Comparison of ENCODE assay signal across 1 cellular context in the genomic region with DNA sequence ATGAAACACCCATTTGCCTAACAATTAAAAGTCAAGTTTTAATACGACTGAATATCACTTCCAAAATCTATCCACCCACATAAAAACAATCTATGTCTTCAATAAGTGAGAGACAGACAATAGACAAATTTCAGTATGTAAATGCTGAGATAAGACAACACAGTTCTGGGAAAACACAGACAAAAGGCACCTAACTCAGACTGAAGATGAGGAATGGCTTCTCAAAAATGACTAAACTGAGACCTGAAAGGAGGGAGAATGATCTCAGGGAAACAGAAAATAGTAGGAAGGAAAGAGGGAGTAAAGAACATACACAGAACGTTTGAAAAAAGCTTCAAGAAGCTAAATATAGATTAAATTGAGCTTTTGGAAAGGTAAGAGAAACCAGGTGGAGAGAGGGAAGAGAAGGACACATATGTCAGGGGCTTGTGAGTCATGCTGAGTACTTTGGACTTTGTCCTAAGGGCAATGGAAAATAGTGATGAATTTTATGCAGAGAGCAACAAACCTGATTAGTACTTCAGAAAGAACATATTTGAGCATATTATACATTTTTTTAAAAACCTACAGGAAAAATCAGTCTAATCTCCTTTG.
TF ChIP-seq lines count a peak whose summit lies in the region.

No MANE protein-coding gene starts in this region.

TF ChIP-seq in HepG2, 621 proteins besides CTCF, POLR2A, EP300 and RAD21 (continued from another document and continues in another):
- TF ChIP-seq, protein P1, sequence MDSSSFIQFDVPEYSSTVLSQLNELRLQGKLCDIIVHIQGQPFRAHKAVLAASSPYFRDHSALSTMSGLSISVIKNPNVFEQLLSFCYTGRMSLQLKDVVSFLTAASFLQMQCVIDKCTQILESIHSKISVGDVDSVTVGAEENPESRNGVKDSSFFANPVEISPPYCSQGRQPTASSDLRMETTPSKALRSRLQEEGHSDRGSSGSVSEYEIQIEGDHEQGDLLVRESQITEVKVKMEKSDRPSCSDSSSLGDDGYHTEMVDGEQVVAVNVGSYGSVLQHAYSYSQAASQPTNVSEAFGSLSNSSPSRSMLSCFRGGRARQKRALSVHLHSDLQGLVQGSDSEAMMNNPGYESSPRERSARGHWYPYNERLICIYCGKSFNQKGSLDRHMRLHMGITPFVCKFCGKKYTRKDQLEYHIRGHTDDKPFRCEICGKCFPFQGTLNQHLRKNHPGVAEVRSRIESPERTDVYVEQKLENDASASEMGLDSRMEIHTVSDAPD (CRISPR knock-in tag; IDR thresholded peaks at IDR 0.05): no peak
- no peak for TF ChIP-seq ZNF572 (CRISPR knock-in tag; IDR thresholded peaks at IDR 0.05)
- TF ChIP-seq, protein P2, sequence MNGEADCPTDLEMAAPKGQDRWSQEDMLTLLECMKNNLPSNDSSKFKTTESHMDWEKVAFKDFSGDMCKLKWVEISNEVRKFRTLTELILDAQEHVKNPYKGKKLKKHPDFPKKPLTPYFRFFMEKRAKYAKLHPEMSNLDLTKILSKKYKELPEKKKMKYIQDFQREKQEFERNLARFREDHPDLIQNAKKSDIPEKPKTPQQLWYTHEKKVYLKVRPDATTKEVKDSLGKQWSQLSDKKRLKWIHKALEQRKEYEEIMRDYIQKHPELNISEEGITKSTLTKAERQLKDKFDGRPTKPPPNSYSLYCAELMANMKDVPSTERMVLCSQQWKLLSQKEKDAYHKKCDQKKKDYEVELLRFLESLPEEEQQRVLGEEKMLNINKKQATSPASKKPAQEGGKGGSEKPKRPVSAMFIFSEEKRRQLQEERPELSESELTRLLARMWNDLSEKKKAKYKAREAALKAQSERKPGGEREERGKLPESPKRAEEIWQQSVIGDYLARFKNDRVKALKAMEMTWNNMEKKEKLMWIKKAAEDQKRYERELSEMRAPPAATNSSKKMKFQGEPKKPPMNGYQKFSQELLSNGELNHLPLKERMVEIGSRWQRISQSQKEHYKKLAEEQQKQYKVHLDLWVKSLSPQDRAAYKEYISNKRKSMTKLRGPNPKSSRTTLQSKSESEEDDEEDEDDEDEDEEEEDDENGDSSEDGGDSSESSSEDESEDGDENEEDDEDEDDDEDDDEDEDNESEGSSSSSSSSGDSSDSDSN (CRISPR knock-in tag; IDR thresholded peaks at IDR 0.05): no peak
- no peak for TF ChIP-seq MAZ (IDR thresholded peaks at IDR 0.05; ENCODE audit: borderline replicate concordance, low read depth, low read length)
- no peak for TF ChIP-seq MAZ (CRISPR knock-in tag; IDR thresholded peaks at IDR 0.05; ENCODE audit: low read depth)
- TF ChIP-seq ZNF841 (CRISPR knock-in tag; IDR thresholded peaks at IDR 0.05; ENCODE audit: borderline replicate concordance): no peak
- no peak for TF ChIP-seq REPIN1 (CRISPR knock-in tag; IDR thresholded peaks at IDR 0.05; ENCODE audit: borderline replicate concordance, low read depth)
- TF ChIP-seq ATF1 (CRISPR knock-in tag; IDR thresholded peaks at IDR 0.05): no peak
- TF ChIP-seq IRX3 (CRISPR knock-in tag; IDR thresholded peaks at IDR 0.05; ENCODE audit: borderline replicate concordance, low read depth): no peak
- TF ChIP-seq ZSCAN22 (CRISPR knock-in tag; IDR thresholded peaks at IDR 0.05): no peak
- TF ChIP-seq ZNF644 (CRISPR knock-in tag; IDR thresholded peaks at IDR 0.05; ENCODE audit: low read depth): 0 out of 2 replicates have a peak, but pooled peaks have one; percentile 10
- TF ChIP-seq, protein P3, sequence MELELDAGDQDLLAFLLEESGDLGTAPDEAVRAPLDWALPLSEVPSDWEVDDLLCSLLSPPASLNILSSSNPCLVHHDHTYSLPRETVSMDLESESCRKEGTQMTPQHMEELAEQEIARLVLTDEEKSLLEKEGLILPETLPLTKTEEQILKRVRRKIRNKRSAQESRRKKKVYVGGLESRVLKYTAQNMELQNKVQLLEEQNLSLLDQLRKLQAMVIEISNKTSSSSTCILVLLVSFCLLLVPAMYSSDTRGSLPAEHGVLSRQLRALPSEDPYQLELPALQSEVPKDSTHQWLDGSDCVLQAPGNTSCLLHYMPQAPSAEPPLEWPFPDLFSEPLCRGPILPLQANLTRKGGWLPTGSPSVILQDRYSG (CRISPR knock-in tag; IDR thresholded peaks at IDR 0.05): no peak
- TF ChIP-seq, protein P4, sequence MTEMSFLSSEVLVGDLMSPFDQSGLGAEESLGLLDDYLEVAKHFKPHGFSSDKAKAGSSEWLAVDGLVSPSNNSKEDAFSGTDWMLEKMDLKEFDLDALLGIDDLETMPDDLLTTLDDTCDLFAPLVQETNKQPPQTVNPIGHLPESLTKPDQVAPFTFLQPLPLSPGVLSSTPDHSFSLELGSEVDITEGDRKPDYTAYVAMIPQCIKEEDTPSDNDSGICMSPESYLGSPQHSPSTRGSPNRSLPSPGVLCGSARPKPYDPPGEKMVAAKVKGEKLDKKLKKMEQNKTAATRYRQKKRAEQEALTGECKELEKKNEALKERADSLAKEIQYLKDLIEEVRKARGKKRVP (CRISPR knock-in tag; IDR thresholded peaks at IDR 0.05): no peak
- peak; percentile 24; the same call in 1 of the 3 replicates for TF ChIP-seq MXI1 (IDR thresholded peaks at IDR 0.05; ENCODE audit: borderline replicate concordance, low read depth, low read length)
- no peak for TF ChIP-seq ZFP82 (CRISPR knock-in tag; IDR thresholded peaks at IDR 0.05; ENCODE audit: borderline replicate concordance)
- TF ChIP-seq FOXK1 (CRISPR knock-in tag; IDR thresholded peaks at IDR 0.05; ENCODE audit: borderline replicate concordance, low read depth): no peak
- TF ChIP-seq SIX1 (CRISPR knock-in tag; IDR thresholded peaks at IDR 0.05; ENCODE audit: borderline replicate concordance): 0 out of 2 replicates have a peak, but pooled peaks have one; percentile 19
- TF ChIP-seq HIVEP1 (CRISPR knock-in tag; IDR thresholded peaks at IDR 0.05): no peak
- no peak for TF ChIP-seq NR2F6 (IDR thresholded peaks at IDR 0.05)
- TF ChIP-seq NR2F6 (CRISPR knock-in tag; IDR thresholded peaks at IDR 0.05): no peak
- TF ChIP-seq NR1H2 (CRISPR knock-in tag; IDR thresholded peaks at IDR 0.05; ENCODE audit: borderline replicate concordance, low read depth): no peak
- TF ChIP-seq, protein P5, sequence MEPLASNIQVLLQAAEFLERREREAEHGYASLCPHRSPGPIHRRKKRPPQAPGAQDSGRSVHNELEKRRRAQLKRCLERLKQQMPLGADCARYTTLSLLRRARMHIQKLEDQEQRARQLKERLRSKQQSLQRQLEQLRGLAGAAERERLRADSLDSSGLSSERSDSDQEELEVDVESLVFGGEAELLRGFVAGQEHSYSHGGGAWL (CRISPR knock-in tag; IDR thresholded peaks at IDR 0.05): no peak
- TF ChIP-seq, protein P6, sequence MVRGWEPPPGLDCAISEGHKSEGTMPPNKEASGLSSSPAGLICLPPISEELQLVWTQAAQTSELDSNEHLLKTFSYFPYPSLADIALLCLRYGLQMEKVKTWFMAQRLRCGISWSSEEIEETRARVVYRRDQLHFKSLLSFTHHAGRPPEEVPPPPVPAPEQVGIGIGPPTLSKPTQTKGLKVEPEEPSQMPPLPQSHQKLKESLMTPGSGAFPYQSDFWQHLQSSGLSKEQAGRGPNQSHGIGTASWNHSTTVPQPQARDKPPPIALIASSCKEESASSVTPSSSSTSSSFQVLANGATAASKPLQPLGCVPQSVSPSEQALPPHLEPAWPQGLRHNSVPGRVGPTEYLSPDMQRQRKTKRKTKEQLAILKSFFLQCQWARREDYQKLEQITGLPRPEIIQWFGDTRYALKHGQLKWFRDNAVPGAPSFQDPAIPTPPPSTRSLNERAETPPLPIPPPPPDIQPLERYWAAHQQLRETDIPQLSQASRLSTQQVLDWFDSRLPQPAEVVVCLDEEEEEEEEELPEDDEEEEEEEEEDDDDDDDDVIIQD (CRISPR knock-in tag; IDR thresholded peaks at IDR 0.05; ENCODE audit: low read depth): peak; percentile 44; the same call in 1 of the 2 replicates
- no peak for TF ChIP-seq KLF16 (CRISPR knock-in tag; IDR thresholded peaks at IDR 0.05)
- TF ChIP-seq MEF2D (CRISPR knock-in tag; IDR thresholded peaks at IDR 0.05): no peak
- TF ChIP-seq, protein P7, sequence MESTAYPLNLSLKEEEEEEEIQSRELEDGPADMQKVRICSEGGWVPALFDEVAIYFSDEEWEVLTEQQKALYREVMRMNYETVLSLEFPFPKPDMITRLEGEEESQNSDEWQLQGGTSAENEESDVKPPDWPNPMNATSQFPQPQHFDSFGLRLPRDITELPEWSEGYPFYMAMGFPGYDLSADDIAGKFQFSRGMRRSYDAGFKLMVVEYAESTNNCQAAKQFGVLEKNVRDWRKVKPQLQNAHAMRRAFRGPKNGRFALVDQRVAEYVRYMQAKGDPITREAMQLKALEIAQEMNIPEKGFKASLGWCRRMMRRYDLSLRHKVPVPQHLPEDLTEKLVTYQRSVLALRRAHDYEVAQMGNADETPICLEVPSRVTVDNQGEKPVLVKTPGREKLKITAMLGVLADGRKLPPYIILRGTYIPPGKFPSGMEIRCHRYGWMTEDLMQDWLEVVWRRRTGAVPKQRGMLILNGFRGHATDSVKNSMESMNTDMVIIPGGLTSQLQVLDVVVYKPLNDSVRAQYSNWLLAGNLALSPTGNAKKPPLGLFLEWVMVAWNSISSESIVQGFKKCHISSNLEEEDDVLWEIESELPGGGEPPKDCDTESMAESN (CRISPR knock-in tag; conservative IDR thresholded peaks at IDR 0.05): no peak
- no peak for TF ChIP-seq ZNF33A (CRISPR knock-in tag; IDR thresholded peaks at IDR 0.05; ENCODE audit: borderline replicate concordance)
- no peak for TF ChIP-seq PPARG (CRISPR knock-in tag; conservative IDR thresholded peaks at IDR 0.05)
- no peak for TF ChIP-seq MLLT10 (CRISPR knock-in tag; IDR thresholded peaks at IDR 0.05)
- TF ChIP-seq, protein P8, sequence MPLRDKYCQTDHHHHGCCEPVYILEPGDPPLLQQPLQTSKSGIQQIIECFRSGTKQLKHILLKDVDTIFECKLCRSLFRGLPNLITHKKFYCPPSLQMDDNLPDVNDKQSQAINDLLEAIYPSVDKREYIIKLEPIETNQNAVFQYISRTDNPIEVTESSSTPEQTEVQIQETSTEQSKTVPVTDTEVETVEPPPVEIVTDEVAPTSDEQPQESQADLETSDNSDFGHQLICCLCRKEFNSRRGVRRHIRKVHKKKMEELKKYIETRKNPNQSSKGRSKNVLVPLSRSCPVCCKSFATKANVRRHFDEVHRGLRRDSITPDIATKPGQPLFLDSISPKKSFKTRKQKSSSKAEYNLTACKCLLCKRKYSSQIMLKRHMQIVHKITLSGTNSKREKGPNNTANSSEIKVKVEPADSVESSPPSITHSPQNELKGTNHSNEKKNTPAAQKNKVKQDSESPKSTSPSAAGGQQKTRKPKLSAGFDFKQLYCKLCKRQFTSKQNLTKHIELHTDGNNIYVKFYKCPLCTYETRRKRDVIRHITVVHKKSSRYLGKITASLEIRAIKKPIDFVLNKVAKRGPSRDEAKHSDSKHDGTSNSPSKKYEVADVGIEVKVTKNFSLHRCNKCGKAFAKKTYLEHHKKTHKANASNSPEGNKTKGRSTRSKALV (CRISPR knock-in tag; IDR thresholded peaks at IDR 0.05): no peak
- no peak for TF ChIP-seq TAF1 (CRISPR knock-in tag; IDR thresholded peaks at IDR 0.05)
- TF ChIP-seq, protein P9, sequence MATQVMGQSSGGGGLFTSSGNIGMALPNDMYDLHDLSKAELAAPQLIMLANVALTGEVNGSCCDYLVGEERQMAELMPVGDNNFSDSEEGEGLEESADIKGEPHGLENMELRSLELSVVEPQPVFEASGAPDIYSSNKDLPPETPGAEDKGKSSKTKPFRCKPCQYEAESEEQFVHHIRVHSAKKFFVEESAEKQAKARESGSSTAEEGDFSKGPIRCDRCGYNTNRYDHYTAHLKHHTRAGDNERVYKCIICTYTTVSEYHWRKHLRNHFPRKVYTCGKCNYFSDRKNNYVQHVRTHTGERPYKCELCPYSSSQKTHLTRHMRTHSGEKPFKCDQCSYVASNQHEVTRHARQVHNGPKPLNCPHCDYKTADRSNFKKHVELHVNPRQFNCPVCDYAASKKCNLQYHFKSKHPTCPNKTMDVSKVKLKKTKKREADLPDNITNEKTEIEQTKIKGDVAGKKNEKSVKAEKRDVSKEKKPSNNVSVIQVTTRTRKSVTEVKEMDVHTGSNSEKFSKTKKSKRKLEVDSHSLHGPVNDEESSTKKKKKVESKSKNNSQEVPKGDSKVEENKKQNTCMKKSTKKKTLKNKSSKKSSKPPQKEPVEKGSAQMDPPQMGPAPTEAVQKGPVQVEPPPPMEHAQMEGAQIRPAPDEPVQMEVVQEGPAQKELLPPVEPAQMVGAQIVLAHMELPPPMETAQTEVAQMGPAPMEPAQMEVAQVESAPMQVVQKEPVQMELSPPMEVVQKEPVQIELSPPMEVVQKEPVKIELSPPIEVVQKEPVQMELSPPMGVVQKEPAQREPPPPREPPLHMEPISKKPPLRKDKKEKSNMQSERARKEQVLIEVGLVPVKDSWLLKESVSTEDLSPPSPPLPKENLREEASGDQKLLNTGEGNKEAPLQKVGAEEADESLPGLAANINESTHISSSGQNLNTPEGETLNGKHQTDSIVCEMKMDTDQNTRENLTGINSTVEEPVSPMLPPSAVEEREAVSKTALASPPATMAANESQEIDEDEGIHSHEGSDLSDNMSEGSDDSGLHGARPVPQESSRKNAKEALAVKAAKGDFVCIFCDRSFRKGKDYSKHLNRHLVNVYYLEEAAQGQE (IDR thresholded peaks at IDR 0.05; ENCODE audit: borderline replicate concordance in 1 of 2, low read depth in 1 of 2, low read length in 2 of 2): no peak
- TF ChIP-seq, protein P10, sequence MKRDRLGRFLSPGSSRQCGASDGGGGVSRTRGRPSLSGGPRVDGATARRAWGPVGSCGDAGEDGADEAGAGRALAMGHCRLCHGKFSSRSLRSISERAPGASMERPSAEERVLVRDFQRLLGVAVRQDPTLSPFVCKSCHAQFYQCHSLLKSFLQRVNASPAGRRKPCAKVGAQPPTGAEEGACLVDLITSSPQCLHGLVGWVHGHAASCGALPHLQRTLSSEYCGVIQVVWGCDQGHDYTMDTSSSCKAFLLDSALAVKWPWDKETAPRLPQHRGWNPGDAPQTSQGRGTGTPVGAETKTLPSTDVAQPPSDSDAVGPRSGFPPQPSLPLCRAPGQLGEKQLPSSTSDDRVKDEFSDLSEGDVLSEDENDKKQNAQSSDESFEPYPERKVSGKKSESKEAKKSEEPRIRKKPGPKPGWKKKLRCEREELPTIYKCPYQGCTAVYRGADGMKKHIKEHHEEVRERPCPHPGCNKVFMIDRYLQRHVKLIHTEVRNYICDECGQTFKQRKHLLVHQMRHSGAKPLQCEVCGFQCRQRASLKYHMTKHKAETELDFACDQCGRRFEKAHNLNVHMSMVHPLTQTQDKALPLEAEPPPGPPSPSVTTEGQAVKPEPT (CRISPR knock-in tag; IDR thresholded peaks at IDR 0.05; ENCODE audit: low read depth): no peak
- TF ChIP-seq ZNF24 (IDR thresholded peaks at IDR 0.05): no peak
- TF ChIP-seq, protein P11, sequence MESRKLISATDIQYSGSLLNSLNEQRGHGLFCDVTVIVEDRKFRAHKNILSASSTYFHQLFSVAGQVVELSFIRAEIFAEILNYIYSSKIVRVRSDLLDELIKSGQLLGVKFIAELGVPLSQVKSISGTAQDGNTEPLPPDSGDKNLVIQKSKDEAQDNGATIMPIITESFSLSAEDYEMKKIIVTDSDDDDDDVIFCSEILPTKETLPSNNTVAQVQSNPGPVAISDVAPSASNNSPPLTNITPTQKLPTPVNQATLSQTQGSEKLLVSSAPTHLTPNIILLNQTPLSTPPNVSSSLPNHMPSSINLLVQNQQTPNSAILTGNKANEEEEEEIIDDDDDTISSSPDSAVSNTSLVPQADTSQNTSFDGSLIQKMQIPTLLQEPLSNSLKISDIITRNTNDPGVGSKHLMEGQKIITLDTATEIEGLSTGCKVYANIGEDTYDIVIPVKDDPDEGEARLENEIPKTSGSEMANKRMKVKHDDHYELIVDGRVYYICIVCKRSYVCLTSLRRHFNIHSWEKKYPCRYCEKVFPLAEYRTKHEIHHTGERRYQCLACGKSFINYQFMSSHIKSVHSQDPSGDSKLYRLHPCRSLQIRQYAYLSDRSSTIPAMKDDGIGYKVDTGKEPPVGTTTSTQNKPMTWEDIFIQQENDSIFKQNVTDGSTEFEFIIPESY (CRISPR knock-in tag; IDR thresholded peaks at IDR 0.05): no peak
- TF ChIP-seq JUND (CRISPR knock-in tag; IDR thresholded peaks at IDR 0.05): peak; percentile 63; the same call in 1 of the 2 replicates
- no peak for TF ChIP-seq PITX1 (CRISPR knock-in tag; IDR thresholded peaks at IDR 0.05)
- TF ChIP-seq EEA1 (CRISPR knock-in tag; IDR thresholded peaks at IDR 0.05; ENCODE audit: borderline replicate concordance): no peak
